In the genomic region with DNA sequence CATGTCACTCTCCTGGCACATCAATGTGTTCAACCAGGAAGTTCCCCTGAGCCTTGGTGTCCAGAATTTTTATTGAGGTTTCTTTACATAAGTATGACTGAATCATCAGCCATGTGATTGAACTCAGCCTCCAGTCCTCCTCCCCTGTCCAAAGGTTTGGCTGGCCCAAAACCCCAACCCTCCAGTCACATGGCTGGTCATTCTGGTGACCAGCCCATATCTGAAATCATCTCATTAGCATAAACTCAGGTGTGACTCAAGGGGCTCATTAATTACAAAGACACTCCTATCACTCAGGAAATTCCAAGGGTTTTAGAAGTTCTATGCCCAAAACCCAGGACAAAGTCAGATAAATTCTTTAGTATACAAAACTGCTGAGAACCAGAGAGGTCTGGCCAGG, we compare ENCODE assay signal across 18 cellular contexts. TPM values are rescaled to one million over a fixed set of nuclear protein-coding genes. Genes with fewer than 3 reads are reported as not detected.
A peak's percentile ranks its signal among the peaks of the same experiment; 100 is the strongest.
DNase-seq lines count a peak whose midpoint lies in the region; FAIRE-seq and TF ChIP-seq lines count a peak whose summit lies in the region.
"Had no signal": no experiment of that assay in that cellular context is flagged by ENCODE, and none has a peak within 500 bp of the region (broad histone marks: within the 10 kb centered on the region; RNA-seq: fewer than 3 reads in every experiment).

No MANE protein-coding gene starts in this region.

- TF ChIP-seq CTCF in bronchial epithelial cell (IDR thresholded peaks at IDR 0.05; ENCODE audit: insufficient read depth, low read length, severe bottlenecking): no peak

- H3K27me3 ChIP-seq in bronchial epithelial cell (ENCODE audit: control insufficient read depth, insufficient read depth, low read length): no peaks in the 10 kb centered on the region
- H3K27me3 ChIP-seq: BLaER1 had no signal

- no peaks in the 10 kb centered on the region for H3K36me3 ChIP-seq in bronchial epithelial cell (ENCODE audit: control insufficient read depth, insufficient read depth, low read length)
- H3K36me3 ChIP-seq: BLaER1 had no signal

- intact Hi-C loops in posterior vena cava (cut with DNase I): no loop called here

- no peak for FAIRE-seq in bronchial epithelial cell (lab: Jason Lieb, UNC)
- FAIRE-seq: A204.1, H54 had no signal

- H3K4me3 ChIP-seq in bronchial epithelial cell (ENCODE audit: low read depth, low read length): no peak overlapping the region
- H3K4me3 ChIP-seq: BLaER1 had no signal

- DNase-seq in A172 (ENCODE audit: low spot score) (peak; percentile 69), LoVo (ENCODE audit: low spot score) (peak; percentile 3), bronchial epithelial cell (ENCODE audit: low read depth) (peak; percentile 8), kidney tubule cell (ENCODE audit: low spot score) (peak; percentile 78), NCI-H69 (lab: John Stamatoyannopoulos, UW) (no peak), C1 segment of cervical spinal cord (lab: John Stamatoyannopoulos, UW) (no peak), posterior vena cava (ENCODE audit: low spot score) (no peak)
- no peak for DNase-seq in central memory CD4-positive, alpha-beta T cell
- DNase-seq: DMS 273 treated with DMSO at 0.1 percent for 48 hours, Kasumi-1, NCI-H187, NCI-H748 treated with DMSO at 0.1 percent for 48 hours, OCI-M1 had no signal

RNA-seq across cellular contexts. Expression of gene SUPT20HL2, which starts 20.6 kb away (rescaled TPM):
- total RNA-seq in A172 (2014; rRNA removed; shearing (Covaris generic)): not detected in 2 replicates
- total RNA-seq in bronchial epithelial cell: not detected in 2 replicates
- 1 to 10 TPM in 1 of 2 donors, under 1 TPM in 1; 0.76 to 1.9 TPM for total RNA-seq in posterior vena cava
- total RNA-seq: HT-29, SK-MEL-5 had no signal

RNA-seq across cellular contexts. Expression of gene SUPT20HL1, which starts 26.0 kb away (rescaled TPM):
- not detected in 2 replicates for total RNA-seq in A172 (2014; rRNA removed; shearing (Covaris generic))
- total RNA-seq in bronchial epithelial cell (under 0.01 TPM in 1 of 2 replicates, not detected in the other), posterior vena cava (under 1 TPM; 0.48 to 0.69 TPM)
- total RNA-seq: HT-29, SK-MEL-5 had no signal

Comparison
In these comparisons a context has a peak if more than half of its experiments do, and no peak if none do; other contexts are left out.
1. DNase-seq: peak in A172 (single experiment), LoVo (single experiment), bronchial epithelial cell (single experiment) and kidney tubule cell (single experiment); none in NCI-H69 (single experiment), central memory CD4-positive, alpha-beta T cell (single experiment), C1 segment of cervical spinal cord (0 of 14) and posterior vena cava (single experiment).